Comparison of ENCODE assay signal across 8 cellular contexts in the genomic region with DNA sequence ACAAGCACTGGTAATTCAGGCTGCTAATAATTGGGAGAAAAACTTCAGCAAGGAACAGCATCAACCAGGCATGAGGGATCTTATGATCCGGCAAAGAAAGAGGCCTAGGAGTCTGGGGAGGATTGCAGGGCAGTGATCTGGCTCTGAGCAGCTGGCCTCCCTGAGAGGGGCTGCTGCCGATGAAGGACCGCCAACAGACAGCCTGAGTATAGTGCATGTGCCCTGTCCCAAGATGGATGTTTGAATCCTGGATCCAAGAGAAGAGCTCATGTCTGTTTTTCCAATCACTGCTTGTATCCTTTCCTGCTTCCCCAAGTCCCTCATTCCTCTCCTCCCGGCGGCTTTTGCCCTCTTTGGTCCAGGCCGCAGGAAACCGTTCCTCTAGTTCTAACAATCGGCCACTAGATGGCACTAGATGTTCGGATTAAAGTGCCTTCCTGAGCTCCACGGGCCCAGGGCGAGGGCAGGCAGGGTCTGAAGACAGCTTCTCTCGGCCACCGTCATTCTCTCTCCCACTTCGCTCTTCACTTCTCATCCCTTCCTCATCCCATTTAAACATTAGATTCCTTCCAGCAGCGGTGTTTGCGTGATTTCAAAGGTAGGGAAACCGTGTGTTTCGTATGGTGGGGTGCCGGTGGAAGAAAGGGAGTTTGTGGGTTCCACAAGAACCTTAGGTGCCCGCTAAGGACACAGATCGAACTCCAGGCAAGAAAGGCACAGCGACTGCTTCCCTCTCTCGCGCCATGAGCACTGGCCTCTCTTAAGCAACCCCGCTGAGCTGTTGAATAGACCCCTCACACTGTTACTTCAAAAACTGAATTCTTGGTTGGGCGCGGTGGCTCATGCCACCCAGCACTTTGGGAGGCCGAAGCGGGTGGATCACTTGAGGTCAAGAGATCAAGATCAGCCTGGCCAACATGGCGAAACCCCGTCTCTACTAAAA.
DNase-seq lines count a peak whose midpoint lies in the region; ATAC-seq and TF ChIP-seq lines count a peak whose summit lies in the region.

No MANE protein-coding gene starts in this region.

- 43 to 50% (median 45%) methylated on average over 31 of the region's 31 CpGs for WGBS in stomach, 5 donors

- intact Hi-C loops in stomach (cut with DNase I; ENCODE audit: low total_unique reads) = loop anchor here (10.0 kb wide), 2 partner anchors 500 to 600 kb away; no protein-coding TSS in a partner anchor

- no peak overlapping the region for H3K27ac Mint-ChIP-seq in activated CD4-positive, alpha-beta T cell treated with anti-CD3 and anti-CD28 coated beads, Interleukin-2, amount 10 ng/mL, durations not matched to agents 7 days and 5 days

- peaks cover 5 to 23% (median 17%) of the 10 kb centered on the region in 4 donors for H3K4me1 ChIP-seq in stomach

- H3K4me3 ChIP-seq in epithelial cell of proximal tubule (ENCODE audit: low read depth, low read length) (no peak overlapping the region), stomach (no peak overlapping the region)

- TF ChIP-seq CTCF in epithelial cell of proximal tubule (conservative IDR thresholded peaks at IDR 0.05; ENCODE audit: low read depth, low read length) (peak; percentile 76), stomach (IDR thresholded peaks at IDR 0.05) (peak in 5 of 7 experiments; percentile 60 to 80 (median 72))

- H3K4me1 Mint-ChIP-seq in activated CD4-positive, alpha-beta T cell treated with anti-CD3 and anti-CD28 coated beads, Interleukin-2, amount 10 ng/mL, durations not matched to agents 7 days and 5 days = no peaks in the 10 kb centered on the region

- no peaks in the 10 kb centered on the region for H3K36me3 Mint-ChIP-seq in activated CD4-positive, alpha-beta T cell treated with anti-CD3 and anti-CD28 coated beads, Interleukin-2, amount 10 ng/mL, durations not matched to agents 7 days and 5 days (ENCODE audit: low read depth)

- no peaks in the 10 kb centered on the region for H3K9me3 Mint-ChIP-seq in activated CD4-positive, alpha-beta T cell treated with anti-CD3 and anti-CD28 coated beads, Interleukin-2, amount 10 ng/mL, durations not matched to agents 7 days and 5 days

- POLR2A ChIA-PET in activated CD4-positive, alpha-beta T cell treated with anti-CD3 and anti-CD28 coated beads, Interleukin-2, amount 10 ng/mL, durations not matched to agents 7 days and 5 days (lab: Charles Lee) = interaction anchor here (0.7 kb wide), 1 partner anchor 151 kb away, joined by 3 read pairs; no protein-coding TSS in a partner anchor

- peak overlapping the region in 2 of 5 donors; percentile 55 to 57 for H3K27ac ChIP-seq in stomach

- ATAC-seq in HG03439 (IDR thresholded peaks at IDR 0.05; ENCODE audit: unreplicated experiment) = peak; percentile 78

- no peaks in the 10 kb centered on the region for H3K27me3 ChIP-seq in stomach

- no peak overlapping the region for H3K4me3 Mint-ChIP-seq in activated CD4-positive, alpha-beta T cell treated with anti-CD3 and anti-CD28 coated beads, Interleukin-2, amount 10 ng/mL, durations not matched to agents 7 days and 5 days

- DNase-seq in COLO668 (lab: John Stamatoyannopoulos, UW; ENCODE audit: unreplicated experiment) (peak; percentile 79), GM19240 (ENCODE audit: insufficient read length, low spot score) (peak; percentile 47), NCI-H510A (lab: John Stamatoyannopoulos, UW) (peak; percentile 80), epithelial cell of proximal tubule (ENCODE audit: low read depth) (peak; percentile 2), myocyte (ENCODE audit: low read depth) (peak; percentile 88), stomach (peak; percentile 74)
- peak; percentile 64 for DNase-seq in activated CD4-positive, alpha-beta T cell treated with anti-CD3 and anti-CD28 coated beads, Interleukin-2, amount 10 ng/mL, durations not matched to agents 7 days and 5 days

- H3K9me3 ChIP-seq in stomach = no peaks in the 10 kb centered on the region

- no peaks in the 10 kb centered on the region for H3K36me3 ChIP-seq in stomach

- CTCF ChIA-PET in activated CD4-positive, alpha-beta T cell treated with anti-CD3 and anti-CD28 coated beads, Interleukin-2, amount 10 ng/mL, durations not matched to agents 7 days and 5 days (lab: Charles Lee) = interaction anchor here (0.6 to 2.8 kb wide), 8 partner anchors 12 to 398 kb away, joined by 3 to 11 read pairs (median 3); no protein-coding TSS in a partner anchor

- no peak for TF ChIP-seq POLR2A in stomach (IDR thresholded peaks at IDR 0.05)

- H3K27me3 Mint-ChIP-seq in activated CD4-positive, alpha-beta T cell treated with anti-CD3 and anti-CD28 coated beads, Interleukin-2, amount 10 ng/mL, durations not matched to agents 7 days and 5 days = no peaks in the 10 kb centered on the region

- no peak for TF ChIP-seq EP300 in stomach (IDR thresholded peaks at IDR 0.05)

Comparison
In these comparisons a context has a peak if more than half of its experiments do, and no peak if none do; other contexts are left out.
1. DNase-seq: peak in every context shown above with its lines; median percentile 88 in myocyte; 80 in NCI-H510A; 79 in COLO668; 74 in stomach; 64 in activated CD4-positive, alpha-beta T cell treated with anti-CD3 and anti-CD28 coated beads, Interleukin-2, amount 10 ng/mL, durations not matched to agents 7 days and 5 days; 47 in GM19240; 2 in epithelial cell of proximal tubule.